In genomic region chr11:108664730-108665525, GRCh38 we compare ENCODE assay signal across 8 cellular contexts. TPM values are rescaled to one million over a fixed set of nuclear protein-coding genes. Genes with fewer than 3 reads are reported as not detected.
DNase-seq lines count a peak whose midpoint lies in the region; ATAC-seq and TF ChIP-seq lines count a peak whose summit lies in the region.

TSS of gene DDX10 (plus strand) at chr11:108665069. CDS start at chr11:108665154, 85 bp downstream.

- peak; percentile 98 for ATAC-seq in effector memory CD8-positive, alpha-beta T cell (replicated peaks)

- CTCF ChIA-PET in activated CD8-positive, alpha-beta memory T cell treated with anti-CD3 and anti-CD28 coated beads for 36 hours (lab: Charles Lee): interaction anchor here (1.0 to 1.6 kb wide), 2 partner anchors 9 to 541 kb away, joined by 3 to 4 read pairs; no protein-coding TSS in a partner anchor

- POLR2A ChIA-PET in activated CD8-positive, alpha-beta memory T cell treated with anti-CD3 and anti-CD28 coated beads for 36 hours (lab: Charles Lee): interaction anchor here (1.1 to 1.5 kb wide), 4 partner anchors 167 to 656 kb away, joined by 3 to 5 read pairs (median 4); partner anchors contain the start of genes CUL5 and POGLUT3

- H3K27ac Mint-ChIP-seq in effector memory CD8-positive, alpha-beta T cell: peak within 1 kb of the TSS; percentile 98 to 99

- DNase-seq in COLO668 (lab: John Stamatoyannopoulos, UW; ENCODE audit: unreplicated experiment): peak; percentile 97
- peak; percentile 94 for DNase-seq in GM20000 (ENCODE audit: low spot score)
- peak; percentile 100 for DNase-seq in HT-29 (ENCODE audit: low spot score)
- peak; percentile 94 to 95 for DNase-seq in NOMO-1 (lab: John Stamatoyannopoulos, UW; ENCODE audit: unreplicated experiment in 2 of 2)
- DNase-seq in effector memory CD8-positive, alpha-beta T cell: peak; percentile 99
- DNase-seq in medulla oblongata (ENCODE audit: extremely low spot score): peak; percentile 99
- peak; percentile 97 for DNase-seq in stimulated activated CD8-positive, alpha-beta memory T cell treated with anti-CD3 and anti-CD28 coated beads, Interleukin-12 subunit alpha, Interleukin-12 subunit beta, amount 100 ng/mL, for 1 hour (ENCODE audit: low read depth)

- H3K4me3 Mint-ChIP-seq in effector memory CD8-positive, alpha-beta T cell: peak within 1 kb of the TSS; percentile 98 to 100

- peaks cover 39 to 44% of the 10 kb centered on the region in 2 donors for H3K4me1 Mint-ChIP-seq in effector memory CD8-positive, alpha-beta T cell (ENCODE audit: low read depth in 2 of 2)

- no peaks in the 10 kb centered on the region for H3K27me3 Mint-ChIP-seq in effector memory CD8-positive, alpha-beta T cell

- no peaks in the 10 kb centered on the region for H3K9me3 Mint-ChIP-seq in effector memory CD8-positive, alpha-beta T cell

- no peak for TF ChIP-seq CTCF in GM20000 (IDR thresholded peaks at IDR 0.05; ENCODE audit: extremely low read depth, missing control alignments)

- peaks cover 20% of the 10 kb centered on the region for H3K36me3 Mint-ChIP-seq in effector memory CD8-positive, alpha-beta T cell (ENCODE audit: insufficient read depth)

RNA-seq across cellular contexts. Expression of gene DDX10, which starts in this region (rescaled TPM):
- 23.4 and 42.3 TPM in 2 replicates for total RNA-seq in HT-29 (2014; rRNA removed; shearing (Covaris generic))
- total RNA-seq in activated CD8-positive, alpha-beta memory T cell treated with anti-CD3 and anti-CD28 coated beads for 36 hours: 10 to 100 TPM; 58.1 to 60.4 TPM

Comparison
In these comparisons a context has a peak if more than half of its experiments do, and no peak if none do; other contexts are left out.
1. Peak in every context shown above with its lines: DNase-seq and ATAC-seq.